Comparison of ENCODE assay signal across 2 cellular contexts in genomic region chr4:123661080-123661737, GRCh38.
A peak's percentile ranks its signal among the peaks of the same experiment; 100 is the strongest.
TF ChIP-seq lines count a peak whose summit lies in the region.

No MANE protein-coding gene starts in this region.

TF ChIP-seq in HCT116, 20 proteins besides CTCF, POLR2A, EP300 and RAD21 (continued from another document):
- no peak for TF ChIP-seq YY1 (IDR thresholded peaks at IDR 0.05; ENCODE audit: extremely low read depth, insufficient replicate concordance, low read depth, low read length)
- no peak for TF ChIP-seq EZH2 (IDR thresholded peaks at IDR 0.05)
- TF ChIP-seq EGR1 (IDR thresholded peaks at IDR 0.05; ENCODE audit: low read depth): no peak
- no peak for TF ChIP-seq CEBPB (IDR thresholded peaks at IDR 0.05; ENCODE audit: low read depth)
- no peak for TF ChIP-seq ZNF274 (IDR thresholded peaks at IDR 0.05; ENCODE audit: low read depth, low read length)
- no peak for TF ChIP-seq ATF3 (IDR thresholded peaks at IDR 0.05)
- TF ChIP-seq TCF7L2 (IDR thresholded peaks at IDR 0.05; ENCODE audit: borderline replicate concordance, extremely low read depth, insufficient read depth, insufficient read length): no peak
- no peak for TF ChIP-seq ZBTB33 (IDR thresholded peaks at IDR 0.05; ENCODE audit: extremely low read depth, insufficient replicate concordance, low read length)
- no peak for TF ChIP-seq REST (IDR thresholded peaks at IDR 0.05; ENCODE audit: low read depth)
- TF ChIP-seq SIN3A (IDR thresholded peaks at IDR 0.05; ENCODE audit: low read depth): no peak
- TF ChIP-seq SRF (IDR thresholded peaks at IDR 0.05; ENCODE audit: low read depth): no peak
- TF ChIP-seq SP1 (IDR thresholded peaks at IDR 0.05; ENCODE audit: low read depth): no peak

TF ChIP-seq in GM12878, 131 proteins besides CTCF, POLR2A, EP300 and RAD21:
- TF ChIP-seq CEBPZ (IDR thresholded peaks at IDR 0.05; ENCODE audit: low read depth, low read length) (no peak), ZNF207 (IDR thresholded peaks at IDR 0.05; ENCODE audit: borderline replicate concordance) (no peak), SMC3 (IDR thresholded peaks at IDR 0.05; ENCODE audit: borderline replicate concordance, low read length) (peak; percentile 52; the same call in 1 of the 2 replicates), SP1 (IDR thresholded peaks at IDR 0.05; ENCODE audit: low read depth, low read length) (no peak)
